In genomic region chr9:114898741-114899140, GRCh38 we compare ENCODE assay signal across 1 cellular context.
TF ChIP-seq lines count a peak whose summit lies in the region.

No MANE protein-coding gene starts in this region.

TF ChIP-seq in SK-N-SH treated with all-trans-retinoic acid at 6 μM for 48 hours, 23 proteins besides CTCF, POLR2A, EP300 and RAD21 (continued from another document):
- no peak for TF ChIP-seq POU6F1 (CRISPR knock-in tag; IDR thresholded peaks at IDR 0.05; ENCODE audit: borderline replicate concordance, low read depth)
- TF ChIP-seq ZNF8 (CRISPR knock-in tag; IDR thresholded peaks at IDR 0.05), result no peak
- no peak for TF ChIP-seq CSDC2 (CRISPR knock-in tag; IDR thresholded peaks at IDR 0.05)
- no peak for TF ChIP-seq ZFP30 (CRISPR knock-in tag; IDR thresholded peaks at IDR 0.05)
